In genomic region chr22:46105494-46106278, GRCh38 we compare ENCODE assay signal across 10 cellular contexts. TPM values are rescaled to one million over a fixed set of nuclear protein-coding genes. Genes with fewer than 3 reads are reported as not detected.
DNase-seq lines count a peak whose midpoint lies in the region; ATAC-seq and TF ChIP-seq lines count a peak whose summit lies in the region.
"Had no signal": no experiment of that assay in that cellular context is flagged by ENCODE, and none has a peak within 500 bp of the region (broad histone marks: within the 10 kb centered on the region; RNA-seq: fewer than 3 reads in every experiment).

No MANE protein-coding gene starts in this region.

- H3K27me3 Mint-ChIP-seq in T-helper 17 cell = no peaks in the 10 kb centered on the region
- H3K27me3 Mint-ChIP-seq: activated naive CD8-positive, alpha-beta T cell treated with anti-CD3 and anti-CD28 coated beads, Interleukin-2, amount 10 ng/mL, durations not matched to agents 7 days and 5 days had no signal

- H3K4me2 ChIP-seq in Karpas-422 (ENCODE audit: low read depth, low read length, poor library complexity, severe bottlenecking) = no peak overlapping the region

- no peak overlapping the region for H3K9ac ChIP-seq in Karpas-422 (ENCODE audit: low read length)

- no peak overlapping the region for H3K4me3 Mint-ChIP-seq in T-helper 17 cell
- H3K4me3 Mint-ChIP-seq: activated naive CD8-positive, alpha-beta T cell treated with anti-CD3 and anti-CD28 coated beads, Interleukin-2, amount 10 ng/mL, durations not matched to agents 7 days and 5 days had no signal

- peaks cover 68% of the 10 kb centered on the region for H3K4me1 ChIP-seq in prostate gland (replicated peaks)
- H3K4me1 ChIP-seq in Karpas-422 (ENCODE audit: low read length) = no peaks in the 10 kb centered on the region

- H3K27ac ChIP-seq in prostate gland (peak overlapping the region; percentile 89 to 91), Karpas-422 (ENCODE audit: low read length) (no peak overlapping the region)

- H3K9me3 ChIP-seq in T-helper 17 cell (ENCODE audit: control insufficient read depth, low read length, poor library complexity, severe bottlenecking) (no peaks in the 10 kb centered on the region), prostate gland (no peaks in the 10 kb centered on the region), Karpas-422 (ENCODE audit: low read length) (no peaks in the 10 kb centered on the region)

- H3K36me3 ChIP-seq in prostate gland = peaks cover 7 to 11% of the 10 kb centered on the region in 2 donors
- H3K36me3 ChIP-seq in Karpas-422 (ENCODE audit: insufficient read depth, low read length) = no peaks in the 10 kb centered on the region

- in situ Hi-C loops in GM13977 (cut with MboI; ENCODE audit: low pct_unique_long_range_greater_than_20kb, low sequenced_read_pairs, unreplicated experiment) = no loop called here

- peak; percentile 75 for DNase-seq in AG08396 (ENCODE audit: low spot score)
- no peak for DNase-seq in T-helper 17 cell
- peak; percentile 46 for DNase-seq in fibroblast of pulmonary artery (ENCODE audit: low read depth)
- peak; percentile 87 for DNase-seq in prostate gland (ENCODE audit: low spot score)
- DNase-seq in NOMO-1 (lab: John Stamatoyannopoulos, UW; ENCODE audit: unreplicated experiment in 2 of 2) = no peak
- DNase-seq in GM10266 (ENCODE audit: extremely low spot score) = no peak
- DNase-seq in GM13977 (ENCODE audit: low spot score) = no peak
- no peak for DNase-seq in Karpas-422
- DNase-seq: activated naive CD8-positive, alpha-beta T cell treated with anti-CD3 and anti-CD28 coated beads, Interleukin-2, amount 10 ng/mL, durations not matched to agents 7 days and 5 days; NCI-H2227 treated with DMSO at 0.1 percent for 48 hours had no signal

- H3K27ac Mint-ChIP-seq in T-helper 17 cell = peak overlapping the region; percentile 54
- H3K27ac Mint-ChIP-seq: activated naive CD8-positive, alpha-beta T cell treated with anti-CD3 and anti-CD28 coated beads, Interleukin-2, amount 10 ng/mL, durations not matched to agents 7 days and 5 days had no signal

- H3K4me1 Mint-ChIP-seq in T-helper 17 cell = peaks cover 2% of the 10 kb centered on the region
- H3K4me1 Mint-ChIP-seq: activated naive CD8-positive, alpha-beta T cell treated with anti-CD3 and anti-CD28 coated beads, Interleukin-2, amount 10 ng/mL, durations not matched to agents 7 days and 5 days had no signal

- WGBS in prostate gland = 25% methylated on average over 25 of the region's 25 CpGs

- intact Hi-C loops in prostate gland (cut with DNase I) = no loop called here

- peak; percentile 36 for TF ChIP-seq POLR2A in prostate gland (IDR thresholded peaks at IDR 0.05)

- no peaks in the 10 kb centered on the region for H3K79me2 ChIP-seq in Karpas-422 (ENCODE audit: low read length)

- no peaks in the 10 kb centered on the region for H4K20me1 ChIP-seq in Karpas-422 (ENCODE audit: insufficient read depth, low read depth, low read length)

- H3K27me3 ChIP-seq in prostate gland (replicated peaks; ENCODE audit: insufficient read depth) (no peaks in the 10 kb centered on the region), Karpas-422 (ENCODE audit: low read length) (no peaks in the 10 kb centered on the region)

- no peaks in the 10 kb centered on the region for H3K36me3 Mint-ChIP-seq in T-helper 17 cell (ENCODE audit: low read depth)
- H3K36me3 Mint-ChIP-seq: activated naive CD8-positive, alpha-beta T cell treated with anti-CD3 and anti-CD28 coated beads, Interleukin-2, amount 10 ng/mL, durations not matched to agents 7 days and 5 days had no signal

- TF ChIP-seq CTCF in fibroblast of pulmonary artery (IDR thresholded peaks at IDR 0.05; ENCODE audit: low read length, missing control alignments) = no peak
- TF ChIP-seq CTCF in prostate gland (IDR thresholded peaks at IDR 0.05) = no peak
- no peak for TF ChIP-seq CTCF in GM10266 (IDR thresholded peaks at IDR 0.05; ENCODE audit: control insufficient read depth, insufficient read depth, low read depth, missing control alignments)
- TF ChIP-seq CTCF in GM13977 (IDR thresholded peaks at IDR 0.05; ENCODE audit: extremely low read depth, insufficient read depth, missing control alignments) = no peak

- H2AFZ ChIP-seq in Karpas-422 (ENCODE audit: low read length) = no peak overlapping the region

- ATAC-seq in T-helper 17 cell = no peak

- no peaks in the 10 kb centered on the region for H3K9me2 ChIP-seq in Karpas-422 (replicated peaks; ENCODE audit: insufficient read depth, low read length)

- no peak overlapping the region for H3K4me3 ChIP-seq in fibroblast of pulmonary artery (replicated peaks; ENCODE audit: low read depth, low read length)
- H3K4me3 ChIP-seq in prostate gland = no peak overlapping the region
- no peak overlapping the region for H3K4me3 ChIP-seq in Karpas-422 (ENCODE audit: low read length)

RNA-seq across cellular contexts. Expression of gene PPARA, which starts 44.6 kb away (rescaled TPM):
- total RNA-seq in T-helper 17 cell (10 to 100 TPM; 11.7 to 12.3 TPM), prostate gland (10 to 100 TPM; 21.2 to 27.3 TPM)
- 18.3 and 23.5 TPM in 2 replicates for total RNA-seq in Karpas-422 (2014; rRNA removed; shearing (Covaris generic); ENCODE audit: low replicate concordance)

Comparison
In these comparisons a context has a peak if more than half of its experiments do, and no peak if none do; other contexts are left out.
1. DNase-seq: peak in AG08396 (single experiment), fibroblast of pulmonary artery (single experiment) and prostate gland (single experiment); none in T-helper 17 cell (0 of 3), NOMO-1 (0 of 2), GM10266 (single experiment), GM13977 (single experiment) and Karpas-422 (single experiment).